In the genomic region with DNA sequence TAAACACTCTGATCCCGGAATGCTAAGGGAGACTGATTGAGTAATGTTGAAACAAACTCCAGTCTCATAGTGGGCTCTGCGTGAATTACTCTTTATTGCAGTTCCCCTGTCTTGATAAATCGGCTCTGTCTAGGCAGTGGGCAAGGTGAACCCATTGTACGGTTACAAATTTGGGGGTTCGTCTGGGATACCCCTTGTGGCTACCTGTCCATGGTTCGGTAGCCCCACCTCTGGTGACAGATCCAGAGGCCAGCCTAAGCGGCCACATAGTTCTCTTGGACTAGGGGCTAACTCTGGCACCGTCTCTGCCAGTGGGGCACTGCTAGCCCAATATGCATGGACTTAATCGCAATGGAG, we compare ENCODE assay signal across 7 cellular contexts. TPM values are rescaled to one million over a fixed set of nuclear protein-coding genes. Genes with fewer than 3 reads are reported as not detected.
DNase-seq lines count a peak whose midpoint lies in the region; ATAC-seq and TF ChIP-seq lines count a peak whose summit lies in the region.

No MANE protein-coding gene starts in this region.

- no peak for TF ChIP-seq CTCF in fibroblast of the aortic adventitia (IDR thresholded peaks at IDR 0.05; ENCODE audit: insufficient read depth, low read length)

- POLR2A ChIA-PET in T-cell (lab: Charles Lee): no interaction called here

- H3K27ac Mint-ChIP-seq in T-cell: peak overlapping the region in 1 of 2 donors; percentile 72

- peak overlapping the region; percentile 85 for H3K4me2 ChIP-seq in skeletal muscle satellite cell (ENCODE audit: low read length)

- peaks cover 31% of the 10 kb centered on the region for H3K4me1 ChIP-seq in skeletal muscle satellite cell (ENCODE audit: control insufficient read depth, insufficient read depth, low read length)

- DNase-seq in H7 (no peak), T-cell (no peak), fibroblast of the aortic adventitia (ENCODE audit: low read depth) (no peak), putamen (ENCODE audit: low spot score) (no peak), NCI-H2171 treated with DMSO at 0.1 percent for 48 hours (lab: John Stamatoyannopoulos, UW) (no peak)

- H3K36me3 Mint-ChIP-seq in T-cell: peaks cover 3% of the 10 kb centered on the region

- H3K27me3 Mint-ChIP-seq in T-cell: no peaks in the 10 kb centered on the region

- no peaks in the 10 kb centered on the region for H3K9me3 Mint-ChIP-seq in T-cell

- no peaks in the 10 kb centered on the region for H3K27me3 ChIP-seq in H7 (ENCODE audit: control insufficient read depth, insufficient read depth, low read length)
- no peaks in the 10 kb centered on the region for H3K27me3 ChIP-seq in skeletal muscle satellite cell (ENCODE audit: control insufficient read depth, insufficient read depth, low read length)

- H3K4me1 Mint-ChIP-seq in T-cell: peaks cover 40 to 44% (median 42%) of the 10 kb centered on the region in 3 donors

- H3K4me3 ChIP-seq in H7 (ENCODE audit: insufficient read depth, low read depth, low read length) (peak overlapping the region; percentile 97), fibroblast of the aortic adventitia (ENCODE audit: low read depth, low read length) (peak overlapping the region; percentile 86), skeletal muscle satellite cell (ENCODE audit: low read length) (peak overlapping the region; percentile 99)

- peak overlapping the region; percentile 99 for H3K9ac ChIP-seq in skeletal muscle satellite cell (ENCODE audit: low read depth, low read length)

- peak overlapping the region; percentile 92 to 99 (median 98) for H3K4me3 Mint-ChIP-seq in T-cell

- no peak for ATAC-seq in T-cell (replicated peaks in 1 of 4)
- ATAC-seq in HG03565 (IDR thresholded peaks at IDR 0.05; ENCODE audit: unreplicated experiment): no peak

- H3K9me3 ChIP-seq in skeletal muscle satellite cell (replicated peaks; ENCODE audit: low read length): no peaks in the 10 kb centered on the region

- H3K36me3 ChIP-seq in H7 (replicated peaks; ENCODE audit: control insufficient read depth, insufficient read depth, low read length) (no peaks in the 10 kb centered on the region), skeletal muscle satellite cell (ENCODE audit: insufficient read depth, low read length) (no peaks in the 10 kb centered on the region)

- CTCF ChIA-PET in T-cell (lab: Charles Lee): interaction anchor here in 1 of 2 donors (0.6 kb wide), 2 partner anchors 57 to 564 kb away, joined by 3 to 4 read pairs; no protein-coding TSS in a partner anchor

RNA-seq across cellular contexts. Expression of a gene that starts 1.1 kb away (rescaled TPM):
- 233 and 253 TPM in 2 replicates for total RNA-seq in H7 (2014; rRNA removed; shearing (Covaris generic))
- total RNA-seq in T-cell: 10 to 100 TPM; 65.0 to 95.3 (median 84.4) TPM
- 85.8 and 170 TPM in 2 replicates for total RNA-seq in fibroblast of the aortic adventitia (ENCODE audit: low replicate concordance)
- total RNA-seq in skeletal muscle satellite cell (2012; rRNA removed): 167 and 180 TPM in 2 replicates

RNA-seq across cellular contexts. Expression of a gene that starts 56.1 kb away (rescaled TPM):
- 13.4 and 13.8 TPM in 2 replicates for total RNA-seq in H7 (2014; rRNA removed; shearing (Covaris generic))
- total RNA-seq in T-cell: 10 to 100 TPM; 31.2 to 43.0 (median 40.4) TPM
- total RNA-seq in fibroblast of the aortic adventitia (ENCODE audit: low replicate concordance): 18.6 and 31.6 TPM in 2 replicates
- 17.2 and 24.7 TPM in 2 replicates for total RNA-seq in skeletal muscle satellite cell (2012; rRNA removed)

RNA-seq across cellular contexts. Expression of a gene that starts 56.3 kb away (rescaled TPM):
- total RNA-seq in H7 (2014; rRNA removed; shearing (Covaris generic)): 108 and 111 TPM in 2 replicates
- 10 to 100 TPM; 65.2 to 87.0 (median 80.2) TPM for total RNA-seq in T-cell
- total RNA-seq in fibroblast of the aortic adventitia (ENCODE audit: low replicate concordance): 71.8 and 183 TPM in 2 replicates
- total RNA-seq in skeletal muscle satellite cell (2012; rRNA removed): 142 and 170 TPM in 2 replicates
